In genomic region chr9:110217656-110218099, GRCh38 we compare ENCODE assay signal across 8 cellular contexts. TPM values are rescaled to one million over a fixed set of nuclear protein-coding genes. Genes with fewer than 3 reads are reported as not detected.
DNase-seq lines count a peak whose midpoint lies in the region; ATAC-seq and TF ChIP-seq lines count a peak whose summit lies in the region.

No MANE protein-coding gene starts in this region.

- H3K4me3 ChIP-seq in Caco-2 (ENCODE audit: low read depth, low read length) (no peak overlapping the region), retinal pigment epithelial cell (ENCODE audit: low read length) (no peak overlapping the region)

- no peaks in the 10 kb centered on the region for H3K9me3 ChIP-seq in Caco-2

- TF ChIP-seq CTCF in Caco-2 (IDR thresholded peaks at IDR 0.05; ENCODE audit: insufficient read depth in 1 of 2, low read depth in 1 of 2, low read length in 1 of 2, severe bottlenecking in 1 of 2, unreplicated experiment in 1 of 2), result peak; percentile 61 to 63
- TF ChIP-seq CTCF in HFFc6 (IDR thresholded peaks at IDR 0.05), result peak; percentile 93
- peak; percentile 71 for TF ChIP-seq CTCF in retinal pigment epithelial cell (conservative IDR thresholded peaks at IDR 0.05; ENCODE audit: low read depth, low read length)

- no TSS peak for BruUV-seq in Caco-2 (replicated peaks; lab: Mats Ljungman, UMichigan)

- H3K27ac Mint-ChIP-seq in Caco-2 (ENCODE audit: unreplicated experiment), result no peak overlapping the region
- H3K27ac Mint-ChIP-seq in HFFc6, result no peak overlapping the region
- no peak overlapping the region for H3K27ac Mint-ChIP-seq in activated CD4-positive, alpha-beta memory T cell treated with anti-CD3 and anti-CD28 coated beads, Interleukin-2, amount 10 ng/mL, durations not matched to agents 7 days and 5 days

- H3K4me3 Mint-ChIP-seq in Caco-2 (ENCODE audit: unreplicated experiment), result no peak overlapping the region
- peak overlapping the region; percentile 59 for H3K4me3 Mint-ChIP-seq in HFFc6
- no peak overlapping the region for H3K4me3 Mint-ChIP-seq in activated CD4-positive, alpha-beta memory T cell treated with anti-CD3 and anti-CD28 coated beads, Interleukin-2, amount 10 ng/mL, durations not matched to agents 7 days and 5 days

- H3K27me3 ChIP-seq in Caco-2 (replicated peaks; ENCODE audit: control insufficient read depth, insufficient read depth, low read length), result no peaks in the 10 kb centered on the region

- ATAC-seq in GM18519 (IDR thresholded peaks at IDR 0.05; ENCODE audit: low FRiP score, unreplicated experiment), result no peak

- DNase-seq in Caco-2 (no peak), HFFc6 (peak; percentile 34), RKO (ENCODE audit: low spot score) (peak; percentile 70), fibroblast of gingiva (ENCODE audit: low read depth) (peak; percentile 52), retinal pigment epithelial cell (ENCODE audit: low read depth) (peak; percentile 13), posterior vena cava (ENCODE audit: low spot score) (no peak)
- DNase-seq in activated CD4-positive, alpha-beta memory T cell treated with anti-CD3 and anti-CD28 coated beads, Interleukin-2, amount 10 ng/mL, durations not matched to agents 7 days and 5 days, result no peak

- intact Hi-C loops in Caco-2 (cut with micrococcal nuclease; ENCODE audit: unreplicated experiment), result loop anchor here (1.0 to 2.0 kb wide), 2 partner anchors 34 to 315 kb away; no protein-coding TSS in a partner anchor
- intact Hi-C loops in posterior vena cava (cut with DNase I), result loop anchor here in 1 of 2 donors (5.0 to 10.0 kb wide), 2 partner anchors 35 to 633 kb away; no protein-coding TSS in a partner anchor

- H3K4me1 Mint-ChIP-seq in Caco-2 (ENCODE audit: low read depth, unreplicated experiment) (peaks cover 47% of the 10 kb centered on the region), HFFc6 (ENCODE audit: low read depth) (no peaks in the 10 kb centered on the region)
- peaks cover 9% of the 10 kb centered on the region for H3K4me1 Mint-ChIP-seq in activated CD4-positive, alpha-beta memory T cell treated with anti-CD3 and anti-CD28 coated beads, Interleukin-2, amount 10 ng/mL, durations not matched to agents 7 days and 5 days

- H3K36me3 Mint-ChIP-seq in Caco-2 (ENCODE audit: insufficient read depth, unreplicated experiment) (peaks cover 16% of the 10 kb centered on the region), HFFc6 (ENCODE audit: low read depth) (no peaks in the 10 kb centered on the region)
- no peaks in the 10 kb centered on the region for H3K36me3 Mint-ChIP-seq in activated CD4-positive, alpha-beta memory T cell treated with anti-CD3 and anti-CD28 coated beads, Interleukin-2, amount 10 ng/mL, durations not matched to agents 7 days and 5 days (ENCODE audit: low read depth)

- POLR2A ChIA-PET in Caco-2 (lab: Charles Lee), result interaction anchor here (1.0 kb wide), 1 partner anchor 39 kb away, joined by 3 read pairs; the partner anchor contains the start of gene TXN
- POLR2A ChIA-PET in activated CD4-positive, alpha-beta memory T cell treated with anti-CD3 and anti-CD28 coated beads, Interleukin-2, amount 10 ng/mL, durations not matched to agents 7 days and 5 days (lab: Charles Lee), result no interaction called here

- no peaks in the 10 kb centered on the region for H3K27me3 Mint-ChIP-seq in Caco-2 (ENCODE audit: insufficient read depth, unreplicated experiment)
- H3K27me3 Mint-ChIP-seq in HFFc6 (ENCODE audit: insufficient read depth), result peaks cover 2% of the 10 kb centered on the region; the same call in 1 of the 2 replicates
- peaks cover 25% of the 10 kb centered on the region for H3K27me3 Mint-ChIP-seq in activated CD4-positive, alpha-beta memory T cell treated with anti-CD3 and anti-CD28 coated beads, Interleukin-2, amount 10 ng/mL, durations not matched to agents 7 days and 5 days

- H3K36me3 ChIP-seq in Caco-2 (ENCODE audit: control insufficient read depth, insufficient read depth, low read length), result no peaks in the 10 kb centered on the region

- peaks cover 80% of the 10 kb centered on the region for H3K4me1 ChIP-seq in Caco-2

- H3K9me3 Mint-ChIP-seq in Caco-2 (ENCODE audit: unreplicated experiment) (peaks cover 6% of the 10 kb centered on the region), HFFc6 (no peaks in the 10 kb centered on the region)
- no peaks in the 10 kb centered on the region for H3K9me3 Mint-ChIP-seq in activated CD4-positive, alpha-beta memory T cell treated with anti-CD3 and anti-CD28 coated beads, Interleukin-2, amount 10 ng/mL, durations not matched to agents 7 days and 5 days

- CTCF ChIA-PET in Caco-2 (lab: Charles Lee), result interaction anchor here (0.6 to 2.5 kb wide), 4 partner anchors 9 to 36 kb away, joined by 3 to 23 read pairs (median 3); no protein-coding TSS in a partner anchor
- CTCF ChIA-PET in activated CD4-positive, alpha-beta memory T cell treated with anti-CD3 and anti-CD28 coated beads, Interleukin-2, amount 10 ng/mL, durations not matched to agents 7 days and 5 days (lab: Charles Lee), result interaction anchor here (1.1 to 4.0 kb wide), 9 partner anchors 31 to 644 kb away, joined by 3 to 41 read pairs (median 4); no protein-coding TSS in a partner anchor

RNA-seq across cellular contexts. Expression of gene C9orf152, which starts 9.7 kb away (rescaled TPM):
- total RNA-seq in Caco-2 (2022) (0.36 and 0.42 TPM in 2 replicates), posterior vena cava (not detected)
- not detected for total RNA-seq in HFFc6 (2021; fragmentation: NEBNext Ultra II Directional; extraction: Animal tissue kit (Norgen Biotek cat#: 25700))
- total RNA-seq in activated CD4-positive, alpha-beta memory T cell treated with anti-CD3 and anti-CD28 coated beads, Interleukin-2, amount 10 ng/mL, durations not matched to agents 7 days and 5 days, result not detected

RNA-seq across cellular contexts. Expression of gene TXN, which starts 38.6 kb away (rescaled TPM):
- total RNA-seq in Caco-2 (2022) (446 and 476 TPM in 2 replicates), posterior vena cava (100 to 1,000 TPM; 132 to 212 TPM)
- total RNA-seq in HFFc6 (2021; fragmentation: NEBNext Ultra II Directional; extraction: Animal tissue kit (Norgen Biotek cat#: 25700)), result 100 to 1,000 TPM; 365 to 493 (median 450) TPM
- 100 to 1,000 TPM; 315 TPM for total RNA-seq in activated CD4-positive, alpha-beta memory T cell treated with anti-CD3 and anti-CD28 coated beads, Interleukin-2, amount 10 ng/mL, durations not matched to agents 7 days and 5 days

Comparison
In these comparisons a context has a peak if more than half of its experiments do, and no peak if none do; other contexts are left out.
1. DNase-seq: peak in HFFc6 (single experiment), RKO (single experiment), fibroblast of gingiva (single experiment) and retinal pigment epithelial cell (single experiment); none in Caco-2 (0 of 2), posterior vena cava (single experiment) and activated CD4-positive, alpha-beta memory T cell treated with anti-CD3 and anti-CD28 coated beads, Interleukin-2, amount 10 ng/mL, durations not matched to agents 7 days and 5 days (single experiment).
2. Peak in every context shown above with its lines, with median percentiles within 50 percentile points of each other: CTCF ChIP-seq.